9 cellular contexts compared by ENCODE assay signal in the genomic region with DNA sequence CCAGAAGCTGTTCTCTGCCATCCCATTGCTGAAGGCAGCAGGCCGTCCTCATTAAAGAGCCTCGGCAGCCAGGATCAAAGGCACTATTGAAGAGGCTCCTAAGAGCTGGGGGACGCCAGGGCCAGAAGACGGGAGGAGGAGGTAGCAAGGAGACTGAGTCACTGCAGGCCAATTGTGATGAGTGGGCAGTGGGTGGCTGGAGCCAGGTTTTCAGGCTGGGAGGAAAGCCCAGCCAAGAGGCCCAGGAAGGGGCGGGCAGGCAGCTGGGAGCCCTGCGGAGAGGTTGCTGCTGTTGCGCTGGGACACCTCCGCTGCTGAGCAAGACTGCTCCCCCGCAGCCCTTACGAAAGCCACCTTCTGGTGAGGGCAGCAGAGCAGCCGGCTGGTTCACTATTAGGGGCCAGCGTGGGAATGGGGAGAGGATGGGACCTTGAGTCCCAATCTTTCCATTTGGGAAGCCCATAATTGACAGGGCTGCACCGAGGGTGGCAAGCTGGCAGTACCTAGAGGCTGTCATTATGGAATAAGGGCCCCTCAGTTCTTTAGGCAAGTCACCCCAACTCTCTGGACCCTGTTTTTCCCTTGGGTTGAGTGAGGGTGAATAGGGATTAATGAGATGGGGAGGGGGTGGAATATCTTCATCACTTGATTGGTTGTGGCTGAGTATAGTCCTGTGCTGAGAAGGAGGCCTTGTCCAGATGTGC. TPM values are rescaled to one million over a fixed set of nuclear protein-coding genes. Genes with fewer than 3 reads are reported as not detected.
A peak's percentile ranks its signal among the peaks of the same experiment; 100 is the strongest.
DNase-seq lines count a peak whose midpoint lies in the region; ATAC-seq and TF ChIP-seq lines count a peak whose summit lies in the region.
"Had no signal": no experiment of that assay in that cellular context is flagged by ENCODE, and none has a peak within 500 bp of the region (broad histone marks: within the 10 kb centered on the region; RNA-seq: fewer than 3 reads in every experiment).

No MANE protein-coding gene starts in this region.

- no peaks in the 10 kb centered on the region for H3K9me3 Mint-ChIP-seq in HFFc6
- no peaks in the 10 kb centered on the region for H3K9me3 Mint-ChIP-seq in activated CD4-positive, alpha-beta memory T cell treated with anti-CD3 and anti-CD28 coated beads for 36 hours

- no peaks in the 10 kb centered on the region for H3K36me3 Mint-ChIP-seq in HFFc6 (ENCODE audit: low read depth)
- no peaks in the 10 kb centered on the region for H3K36me3 Mint-ChIP-seq in activated CD4-positive, alpha-beta memory T cell treated with anti-CD3 and anti-CD28 coated beads for 36 hours

- H3K27ac ChIP-seq in breast epithelium: peak overlapping the region; percentile 68 to 84
- H3K27ac ChIP-seq in temporal lobe (ENCODE audit: low read depth, low read length): peak overlapping the region; percentile 63

- peak overlapping the region; percentile 89 for H3K27ac Mint-ChIP-seq in HFFc6
- H3K27ac Mint-ChIP-seq in activated CD4-positive, alpha-beta memory T cell treated with anti-CD3 and anti-CD28 coated beads for 36 hours: no peak overlapping the region

- CTCF ChIA-PET in activated CD4-positive, alpha-beta memory T cell treated with anti-CD3 and anti-CD28 coated beads for 36 hours (lab: Charles Lee): interaction anchor here (1.3 kb wide), 1 partner anchor 9 kb away, joined by 3 read pairs; no protein-coding TSS in a partner anchor

- H3K9me3 ChIP-seq in breast epithelium: no peaks in the 10 kb centered on the region

- no peak for TF ChIP-seq POLR2A in breast epithelium (IDR thresholded peaks at IDR 0.05)

- TF ChIP-seq CTCF in HFFc6 (IDR thresholded peaks at IDR 0.05) (no peak; the same call in 1 of the 2 replicates), breast epithelium (IDR thresholded peaks at IDR 0.05) (no peak)

- POLR2A ChIA-PET in activated CD4-positive, alpha-beta memory T cell treated with anti-CD3 and anti-CD28 coated beads for 36 hours (lab: Charles Lee): no interaction called here

- H3K27me3 Mint-ChIP-seq in HFFc6 (ENCODE audit: insufficient read depth): peaks cover 1% of the 10 kb centered on the region; the same call in 1 of the 2 replicates
- peaks cover 3% of the 10 kb centered on the region for H3K27me3 Mint-ChIP-seq in activated CD4-positive, alpha-beta memory T cell treated with anti-CD3 and anti-CD28 coated beads for 36 hours

- intact Hi-C loops in breast epithelium (cut with DNase I; ENCODE audit: low total_unique reads): no loop called here
- intact Hi-C loops in activated CD4-positive, alpha-beta memory T cell treated with anti-CD3 and anti-CD28 coated beads for 36 hours (cut with micrococcal nuclease): no loop called here

- H3K4me3 Mint-ChIP-seq in HFFc6: peak overlapping the region; percentile 70
- no peak overlapping the region for H3K4me3 Mint-ChIP-seq in activated CD4-positive, alpha-beta memory T cell treated with anti-CD3 and anti-CD28 coated beads for 36 hours

- H3K4me1 Mint-ChIP-seq in HFFc6 (ENCODE audit: low read depth): peaks cover 35% of the 10 kb centered on the region
- H3K4me1 Mint-ChIP-seq in activated CD4-positive, alpha-beta memory T cell treated with anti-CD3 and anti-CD28 coated beads for 36 hours (ENCODE audit: low read depth): no peaks in the 10 kb centered on the region

- no peaks in the 10 kb centered on the region for H3K27me3 ChIP-seq in breast epithelium

- no peaks in the 10 kb centered on the region for H3K36me3 ChIP-seq in breast epithelium

- H3K4me3 ChIP-seq in breast epithelium: no peak overlapping the region

- no peak for ATAC-seq in GM21717 (IDR thresholded peaks at IDR 0.05; ENCODE audit: unreplicated experiment)

- peaks cover 8 to 18% of the 10 kb centered on the region in 2 donors for H3K4me1 ChIP-seq in breast epithelium

- DNase-seq in HFFc6 (peak; percentile 89), breast epithelium (ENCODE audit: low spot score in 2 of 2) (peak in 1 of 2 donors; percentile 47), inferior parietal cortex (ENCODE audit: extremely low spot score) (peak; percentile 54), NCI-H2171 treated with DMSO at 0.1 percent for 48 hours (lab: John Stamatoyannopoulos, UW) (no peak)
- DNase-seq in activated CD4-positive, alpha-beta memory T cell treated with anti-CD3 and anti-CD28 coated beads for 36 hours: no peak
- DNase-seq in activated CD4-positive, CD25-positive, alpha-beta regulatory T cell treated with anti-CD3 and anti-CD28 coated beads, Interleukin-2, amount 50 U/mL, for 72 hours: no peak
- DNase-seq: activated T-cell treated with anti-CD3 and anti-CD28 coated beads, Interleukin-2, amount 50 U/mL, for 48 hours had no signal

RNA-seq across cellular contexts. Expression of a gene that starts 48.4 kb away (rescaled TPM):
- 10 to 100 TPM in 1 of 6 experiments, 1 to 10 TPM in 5; 5.2 to 11.6 (median 5.7) TPM for total RNA-seq in HFFc6 (2021; fragmentation: NEBNext Ultra II Directional; extraction: Animal tissue kit (Norgen Biotek cat#: 25700))
- 1 to 10 TPM in 2 of 3 donors, under 1 TPM in 1; 0.80 to 4.9 (median 3.5) TPM for total RNA-seq in breast epithelium
- total RNA-seq in temporal lobe: 4.2 TPM
- under 1 TPM in 1 of 2 experiments, not detected in 1; 0.02 TPM for total RNA-seq in activated CD4-positive, alpha-beta memory T cell treated with anti-CD3 and anti-CD28 coated beads for 36 hours

RNA-seq across cellular contexts. Expression of a gene that starts 58.3 kb away (rescaled TPM):
- total RNA-seq in HFFc6 (2021; fragmentation: NEBNext Ultra II Directional; extraction: Animal tissue kit (Norgen Biotek cat#: 25700)): 1 to 10 TPM; 2.1 to 4.4 (median 2.7) TPM
- total RNA-seq in breast epithelium: 10 to 100 TPM in 1 of 3 donors, 1 to 10 TPM in 2; 5.6 to 12.0 (median 6.2) TPM
- total RNA-seq in temporal lobe: 1.2 TPM
- total RNA-seq in activated CD4-positive, alpha-beta memory T cell treated with anti-CD3 and anti-CD28 coated beads for 36 hours: 1 to 10 TPM; 2.5 to 3.0 TPM

Comparison
In these comparisons a context has a peak if more than half of its experiments do, and no peak if none do; other contexts are left out.
1. DNase-seq: peak in HFFc6 (single experiment) and inferior parietal cortex (single experiment); none in activated CD4-positive, alpha-beta memory T cell treated with anti-CD3 and anti-CD28 coated beads for 36 hours (single experiment), NCI-H2171 treated with DMSO at 0.1 percent for 48 hours (single experiment) and activated CD4-positive, CD25-positive, alpha-beta regulatory T cell treated with anti-CD3 and anti-CD28 coated beads, Interleukin-2, amount 50 U/mL, for 72 hours (single experiment).